Comparison of ENCODE assay signal across 15 cellular contexts in the genomic region with DNA sequence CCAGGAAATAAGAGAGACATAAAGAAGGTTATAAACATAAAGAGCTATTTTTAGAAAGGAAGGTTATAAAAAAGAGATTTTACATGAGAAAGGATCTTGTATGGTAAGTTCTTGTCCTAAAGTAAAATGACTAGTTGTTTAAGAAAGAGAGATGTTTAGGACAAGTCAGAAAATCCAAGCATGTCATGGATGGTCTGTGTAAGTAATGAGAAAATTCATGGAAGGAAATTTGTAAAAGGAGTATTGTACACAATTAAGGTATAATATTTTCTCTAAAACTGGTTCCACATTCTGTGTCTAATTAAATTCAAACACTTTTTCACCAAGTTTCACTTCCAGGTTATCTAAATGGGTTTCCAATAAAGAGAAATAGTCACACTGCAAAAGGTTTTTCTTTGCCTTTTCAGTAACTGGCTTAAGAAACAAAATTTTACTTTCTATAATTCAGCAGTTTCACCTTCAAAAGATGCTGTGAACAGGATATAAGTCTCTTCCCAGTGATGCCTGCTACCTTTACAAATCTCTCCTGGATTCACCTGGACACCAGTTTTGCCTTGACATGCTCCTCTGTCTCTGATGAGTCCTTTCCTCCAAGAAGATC.
"Had no signal": no experiment of that assay in that cellular context is flagged by ENCODE, and none has a peak within 500 bp of the region (broad histone marks: within the 10 kb centered on the region; RNA-seq: fewer than 3 reads in every experiment).

No MANE protein-coding gene starts in this region.

- H3K27ac ChIP-seq: gastroesophageal sphincter, heart right ventricle, sigmoid colon, spleen, stomach, testis, upper lobe of left lung had no signal

- H3K4me1 ChIP-seq: gastroesophageal sphincter, heart right ventricle, sigmoid colon, spleen, stomach, testis, upper lobe of left lung had no signal

- ATAC-seq: activated T-helper 17 cell treated with anti-CD3 and anti-CD28 coated beads, Interleukin-2, amount 50 U/mL, for 72 hours; gastroesophageal sphincter; heart right ventricle; left ventricle myocardium superior had no signal

- DNase-seq: activated CD4-positive, CD25-positive, alpha-beta regulatory T cell treated with anti-CD3 and anti-CD28 coated beads, Interleukin-2, amount 50 U/mL, for 72 hours; activated naive CD4-positive, alpha-beta T cell treated with Interleukin-2 at 50 U/mL for 16 hours; activated T-cell treated with anti-CD3 and anti-CD28 coated beads for 4 hours; aorta; erythroblast; heart right ventricle; kidney glomerular epithelial cell; left ventricle myocardium superior; sigmoid colon; spleen; stomach; testis; upper lobe of left lung had no signal

- H3K4me3 ChIP-seq: gastroesophageal sphincter, heart right ventricle, sigmoid colon, spleen, stomach, testis, upper lobe of left lung had no signal

- H3K27me3 ChIP-seq: gastroesophageal sphincter, heart right ventricle, sigmoid colon, spleen, stomach, testis, upper lobe of left lung had no signal

- H3K36me3 ChIP-seq: gastroesophageal sphincter, heart right ventricle, sigmoid colon, spleen, stomach, upper lobe of left lung had no signal

- H3K9me3 ChIP-seq: gastroesophageal sphincter, testis had no signal
